In the genomic region with DNA sequence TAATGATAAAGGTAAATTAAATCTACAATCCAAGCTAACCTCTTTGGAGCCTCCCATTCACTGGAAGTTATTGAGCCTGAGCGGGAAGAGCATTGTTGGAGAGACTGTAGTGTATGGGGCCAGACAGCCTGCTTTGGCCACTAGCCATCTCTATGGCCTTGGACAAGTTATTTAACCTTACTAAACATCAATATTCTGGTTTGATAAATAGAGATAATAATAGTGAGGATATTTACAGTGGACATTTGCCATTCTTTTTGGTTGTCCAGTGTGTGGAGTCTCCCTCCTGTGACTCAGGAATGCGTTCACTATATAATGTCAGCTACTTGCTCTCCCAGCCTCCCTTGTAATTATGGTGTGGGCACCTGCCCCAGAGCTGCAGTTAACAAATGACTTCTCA, we compare ENCODE assay signal across 21 cellular contexts.
DNase-seq lines count a peak whose midpoint lies in the region; ATAC-seq and TF ChIP-seq lines count a peak whose summit lies in the region.
"Had no signal": no experiment of that assay in that cellular context is flagged by ENCODE, and none has a peak within 500 bp of the region (broad histone marks: within the 10 kb centered on the region; RNA-seq: fewer than 3 reads in every experiment).

No MANE protein-coding gene starts in this region.

- no peak overlapping the region for H3K4me3 Mint-ChIP-seq in activated CD4-positive, alpha-beta T cell treated with anti-CD3 and anti-CD28 coated beads for 36 hours
- no peak overlapping the region for H3K4me3 Mint-ChIP-seq in HFFc6
- H3K4me3 Mint-ChIP-seq in activated T-helper 2 cell treated with anti-CD3 and anti-CD28 coated beads, Interferon-gamma antibody, Interleukin-2, Interleukin-4, amounts not matched to agents 10 μg/mL and 5 μg/mL and 100 μg/mL, durations not matched to agents 14 hours and 24 hours and 36 hours (ENCODE audit: low read depth): peak overlapping the region; percentile 35
- H3K4me3 Mint-ChIP-seq: GM23338; stimulated activated memory B cell treated with anti-CD40 and anti-IgM and Interleukin-4, amounts not matched to agents 10 μg/mL and 1 μg/mL and 100 μg/mL, for 72 hours had no signal

- no peak overlapping the region for H3K27ac Mint-ChIP-seq in activated CD4-positive, alpha-beta T cell treated with anti-CD3 and anti-CD28 coated beads for 36 hours
- peak overlapping the region; percentile 84 for H3K27ac Mint-ChIP-seq in HFFc6
- H3K27ac Mint-ChIP-seq in activated T-helper 2 cell treated with anti-CD3 and anti-CD28 coated beads, Interferon-gamma antibody, Interleukin-2, Interleukin-4, amounts not matched to agents 10 μg/mL and 5 μg/mL and 100 μg/mL, durations not matched to agents 14 hours and 24 hours and 36 hours: peak overlapping the region; percentile 65
- H3K27ac Mint-ChIP-seq: GM23338; stimulated activated memory B cell treated with anti-CD40 and anti-IgM and Interleukin-4, amounts not matched to agents 10 μg/mL and 1 μg/mL and 100 μg/mL, for 72 hours had no signal

- TF ChIP-seq CTCF in HFFc6 (IDR thresholded peaks at IDR 0.05) (no peak), OCI-LY7 (conservative IDR thresholded peaks at IDR 0.05; ENCODE audit: low read length) (no peak)

- peak; percentile 19 for ATAC-seq in activated CD4-positive, alpha-beta T cell treated with anti-CD3 and anti-CD28 coated beads for 36 hours
- ATAC-seq: gastroesophageal sphincter; GM23338; left cardiac atrium; stimulated activated memory B cell treated with anti-CD40 and anti-IgM and Interleukin-4, amounts not matched to agents 10 μg/mL and 1 μg/mL and 100 μg/mL, for 72 hours had no signal

- no peak overlapping the region for H4K91ac ChIP-seq in neuronal stem cell (ENCODE audit: low read depth, low read length, poor library complexity)

- no peaks in the 10 kb centered on the region for H3K27me3 Mint-ChIP-seq in activated CD4-positive, alpha-beta T cell treated with anti-CD3 and anti-CD28 coated beads for 36 hours
- no peaks in the 10 kb centered on the region; the same call in 1 of the 2 replicates for H3K27me3 Mint-ChIP-seq in HFFc6 (ENCODE audit: insufficient read depth)
- H3K27me3 Mint-ChIP-seq in activated T-helper 2 cell treated with anti-CD3 and anti-CD28 coated beads, Interferon-gamma antibody, Interleukin-2, Interleukin-4, amounts not matched to agents 10 μg/mL and 5 μg/mL and 100 μg/mL, durations not matched to agents 14 hours and 24 hours and 36 hours (ENCODE audit: low read depth): no peaks in the 10 kb centered on the region
- H3K27me3 Mint-ChIP-seq: stimulated activated memory B cell treated with anti-CD40 and anti-IgM and Interleukin-4, amounts not matched to agents 10 μg/mL and 1 μg/mL and 100 μg/mL, for 72 hours had no signal

- no peak overlapping the region for H2BK12ac ChIP-seq in neuronal stem cell (ENCODE audit: low read length)

- H3K79me1 ChIP-seq in neuronal stem cell (ENCODE audit: low read depth, low read length): no peaks in the 10 kb centered on the region

- no peak overlapping the region for H3K14ac ChIP-seq in neuronal stem cell (ENCODE audit: low read length)

- peak overlapping the region; percentile 2 for H3K18ac ChIP-seq in neuronal stem cell (ENCODE audit: low read length)

- H3K79me2 ChIP-seq in OCI-LY7 (ENCODE audit: insufficient read depth, low read depth, low read length): no peaks in the 10 kb centered on the region

- H3K27ac ChIP-seq in neuronal stem cell (replicated peaks; ENCODE audit: low read length) (no peak overlapping the region), OCI-LY7 (ENCODE audit: low read depth, low read length, poor library complexity, severe bottlenecking) (no peak overlapping the region)
- H3K27ac ChIP-seq: BLaER1, RWPE1 had no signal

- H3K4ac ChIP-seq in neuronal stem cell (ENCODE audit: low read length): no peak overlapping the region

- H2AFZ ChIP-seq in neuronal stem cell (ENCODE audit: low read length) (no peak overlapping the region), OCI-LY7 (ENCODE audit: low read length) (no peak overlapping the region)
- H2AFZ ChIP-seq: GM23338 had no signal

- POLR2A ChIA-PET in activated CD4-positive, alpha-beta T cell treated with anti-CD3 and anti-CD28 coated beads for 36 hours (lab: Charles Lee): no interaction called here
- POLR2A ChIA-PET in OCI-LY7 (lab: Charles Lee): no interaction called here

- H3K9me3 ChIP-seq in neuronal stem cell (replicated peaks in 1 of 2; ENCODE audit: control insufficient read depth in 2 of 2, insufficient read depth in 1 of 2, low read depth in 1 of 2, low read length in 2 of 2) (peaks cover 0 to 2% of the 10 kb centered on the region in 2 donors), OCI-LY7 (ENCODE audit: low read length) (no peaks in the 10 kb centered on the region)
- H3K9me3 ChIP-seq: BLaER1, gastroesophageal sphincter, tibial nerve had no signal

- H3K23ac ChIP-seq in neuronal stem cell (ENCODE audit: low read depth, low read length, poor library complexity): no peak overlapping the region

- no peak overlapping the region for H2BK120ac ChIP-seq in neuronal stem cell (ENCODE audit: low read depth, low read length)

- no peaks in the 10 kb centered on the region for H3K36me3 Mint-ChIP-seq in activated CD4-positive, alpha-beta T cell treated with anti-CD3 and anti-CD28 coated beads for 36 hours (ENCODE audit: low read depth)
- H3K36me3 Mint-ChIP-seq in HFFc6 (ENCODE audit: low read depth): peaks cover 14% of the 10 kb centered on the region
- peaks cover 59% of the 10 kb centered on the region for H3K36me3 Mint-ChIP-seq in activated T-helper 2 cell treated with anti-CD3 and anti-CD28 coated beads, Interferon-gamma antibody, Interleukin-2, Interleukin-4, amounts not matched to agents 10 μg/mL and 5 μg/mL and 100 μg/mL, durations not matched to agents 14 hours and 24 hours and 36 hours (ENCODE audit: low read depth)

- no peak overlapping the region for H2BK15ac ChIP-seq in neuronal stem cell (ENCODE audit: low read length)

- H3K36me3 ChIP-seq in neuronal stem cell (replicated peaks in 1 of 2; ENCODE audit: control insufficient read depth in 2 of 2, insufficient read depth in 2 of 2, low read length in 2 of 2) (no peaks in the 10 kb centered on the region), OCI-LY7 (ENCODE audit: insufficient read depth, low read length) (no peaks in the 10 kb centered on the region)
- H3K36me3 ChIP-seq: BLaER1, gastroesophageal sphincter, tibial nerve had no signal

- H3K4me3 ChIP-seq in neuronal stem cell (ENCODE audit: low read length in 2 of 2) (no peak overlapping the region), OCI-LY7 (ENCODE audit: low read depth, low read length, poor library complexity, severe bottlenecking) (no peak overlapping the region)
- H3K4me3 ChIP-seq: BLaER1, dorsolateral prefrontal cortex, gastroesophageal sphincter, GM23338, tibial nerve had no signal

- no peak overlapping the region for H3K9ac ChIP-seq in neuronal stem cell (ENCODE audit: low read depth, low read length, poor library complexity)
- H3K9ac ChIP-seq: BLaER1 had no signal

- no peak overlapping the region for H4K8ac ChIP-seq in neuronal stem cell (ENCODE audit: low read depth, low read length)

- intact Hi-C loops in activated CD4-positive, alpha-beta T cell treated with anti-CD3 and anti-CD28 coated beads for 36 hours (cut with DNase I, micrococcal nuclease): no loop called here
- intact Hi-C loops in activated T-helper 2 cell treated with anti-CD3 and anti-CD28 coated beads, Interferon-gamma antibody, Interleukin-2, Interleukin-4, amounts not matched to agents 10 μg/mL and 5 μg/mL and 100 μg/mL, durations not matched to agents 14 hours and 24 hours and 36 hours (cut with micrococcal nuclease): loop anchor here (1.0 to 5.0 kb wide), 7 partner anchors 51 to 748 kb away; a partner anchor contains a TSS
- intact Hi-C loops in OCI-LY7 (cut with micrococcal nuclease; ENCODE audit: unreplicated experiment): no loop called here

- H3K4me1 ChIP-seq in neuronal stem cell (ENCODE audit: control insufficient read depth in 2 of 2, insufficient read depth in 1 of 2, low read depth in 1 of 2, low read length in 2 of 2) (no peaks in the 10 kb centered on the region), OCI-LY7 (ENCODE audit: insufficient read depth, low read length, poor library complexity, severe bottlenecking) (no peaks in the 10 kb centered on the region)
- H3K4me1 ChIP-seq: BLaER1 had no signal

- CTCF ChIA-PET in activated CD4-positive, alpha-beta T cell treated with anti-CD3 and anti-CD28 coated beads for 36 hours (lab: Charles Lee): interaction anchor here (0.8 to 1.1 kb wide), 3 partner anchors 22 to 113 kb away, joined by 3 read pairs; no protein-coding TSS in a partner anchor
- CTCF ChIA-PET in OCI-LY7 (lab: Charles Lee; ENCODE audit: unreplicated experiment): no interaction called here

- H3K4me2 ChIP-seq in neuronal stem cell (ENCODE audit: insufficient read depth, low read length, poor library complexity, severe bottlenecking): no peak overlapping the region
- no peak overlapping the region for H3K4me2 ChIP-seq in OCI-LY7 (ENCODE audit: low read length)
- H3K4me2 ChIP-seq: BLaER1, GM23338 had no signal

- no peak for DNase-seq in activated CD4-positive, alpha-beta T cell treated with anti-CD3 and anti-CD28 coated beads for 36 hours
- no peak for DNase-seq in activated CD4-positive, alpha-beta T cell treated with anti-CD3 and anti-CD28 coated beads for 1 hour
- DNase-seq in HFFc6 (no peak), neuronal stem cell (ENCODE audit: low spot score) (no peak), OCI-LY7 (ENCODE audit: low spot score) (no peak), SW480 (ENCODE audit: low spot score) (no peak), superior temporal gyrus (ENCODE audit: extremely low spot score) (no peak)
- DNase-seq in activated T-helper 2 cell treated with anti-CD3 and anti-CD28 coated beads, Interferon-gamma antibody, Interleukin-2, Interleukin-4, amounts not matched to agents 10 μg/mL and 5 μg/mL and 100 μg/mL, durations not matched to agents 14 hours and 24 hours and 36 hours (ENCODE audit: low spot score): no peak
- DNase-seq: activated CD8-positive, alpha-beta memory T cell treated with anti-CD3 and anti-CD28 coated beads, Interleukin-2, amount 50 U/mL, for 4 hours; dorsolateral prefrontal cortex; left cardiac atrium; NCI-H1694 treated with DMSO at 0.1 percent for 48 hours; NCI-H226; NK-92 treated with Interleukin-12 subunit alpha and Interleukin-12 subunit beta, amount 100 ng/mL, for 24 hours; nucleus accumbens had no signal

- no peaks in the 10 kb centered on the region for H4K20me1 ChIP-seq in OCI-LY7 (ENCODE audit: insufficient read depth, low read length)
- H4K20me1 ChIP-seq: BLaER1 had no signal

- peaks cover 0 to 5% (median 0%) of the 10 kb centered on the region in 3 experiments for H3K27me3 ChIP-seq in neuronal stem cell (ENCODE audit: control insufficient read depth in 3 of 3, insufficient read depth in 3 of 3, low read depth in 1 of 3, low read length in 3 of 3)
- H3K27me3 ChIP-seq: BLaER1, dorsolateral prefrontal cortex, gastroesophageal sphincter, tibial nerve had no signal

- H2BK5ac ChIP-seq in neuronal stem cell (ENCODE audit: low read length): no peak overlapping the region

- no TSS peak for BruUV-seq in OCI-LY7 (replicated peaks; lab: Mats Ljungman, UMichigan)

- H3K9me2 ChIP-seq in OCI-LY7 (ENCODE audit: insufficient read depth, low read length): no peaks in the 10 kb centered on the region

- H2AK5ac ChIP-seq in neuronal stem cell (ENCODE audit: low read depth, low read length): no peak overlapping the region

- WGBS in neuronal stem cell (ENCODE audit: extremely low coverage in 2 of 2, insufficient read length in 2 of 2, insufficient replicate concordance in 1 of 2), 2 donors: no CpG with 5 or more reads among the region's 2 CpGs

- H3K4me1 Mint-ChIP-seq in activated CD4-positive, alpha-beta T cell treated with anti-CD3 and anti-CD28 coated beads for 36 hours: peaks cover 27% of the 10 kb centered on the region
- H3K4me1 Mint-ChIP-seq in HFFc6 (ENCODE audit: low read depth): peaks cover 22% of the 10 kb centered on the region
- peaks cover 37% of the 10 kb centered on the region for H3K4me1 Mint-ChIP-seq in activated T-helper 2 cell treated with anti-CD3 and anti-CD28 coated beads, Interferon-gamma antibody, Interleukin-2, Interleukin-4, amounts not matched to agents 10 μg/mL and 5 μg/mL and 100 μg/mL, durations not matched to agents 14 hours and 24 hours and 36 hours (ENCODE audit: low read depth)
- H3K4me1 Mint-ChIP-seq: stimulated activated memory B cell treated with anti-CD40 and anti-IgM and Interleukin-4, amounts not matched to agents 10 μg/mL and 1 μg/mL and 100 μg/mL, for 72 hours had no signal

- H3K9me3 Mint-ChIP-seq in activated CD4-positive, alpha-beta T cell treated with anti-CD3 and anti-CD28 coated beads for 36 hours (ENCODE audit: low read depth): peaks cover 5% of the 10 kb centered on the region
- no peaks in the 10 kb centered on the region; the same call in 1 of the 2 replicates for H3K9me3 Mint-ChIP-seq in HFFc6
- peaks cover 52% of the 10 kb centered on the region for H3K9me3 Mint-ChIP-seq in activated T-helper 2 cell treated with anti-CD3 and anti-CD28 coated beads, Interferon-gamma antibody, Interleukin-2, Interleukin-4, amounts not matched to agents 10 μg/mL and 5 μg/mL and 100 μg/mL, durations not matched to agents 14 hours and 24 hours and 36 hours
